Comparison of ENCODE assay signal across 8 cellular contexts in genomic region chr1:207868769-207869721, GRCh38. TPM values are rescaled to one million over a fixed set of nuclear protein-coding genes. Genes with fewer than 3 reads are reported as not detected.
A peak's percentile ranks its signal among the peaks of the same experiment; 100 is the strongest.
DNase-seq lines count a peak whose midpoint lies in the region; ATAC-seq and TF ChIP-seq lines count a peak whose summit lies in the region.

No MANE protein-coding gene starts in this region.

- H3K27ac Mint-ChIP-seq in neural crest cell (ENCODE audit: unreplicated experiment) = no peak overlapping the region

- H3K36me3 Mint-ChIP-seq in neural crest cell (ENCODE audit: low read depth) = peaks cover 5% of the 10 kb centered on the region

- H3K4me1 ChIP-seq in HUES64 (ENCODE audit: insufficient read depth, low read length) (no peaks in the 10 kb centered on the region), foreskin keratinocyte (peaks cover 44% of the 10 kb centered on the region), testis (peaks cover 35% of the 10 kb centered on the region)

- H3K27me3 Mint-ChIP-seq in neural crest cell (ENCODE audit: low read depth) = peaks cover 14% of the 10 kb centered on the region

- ATAC-seq in GM21423 (IDR thresholded peaks at IDR 0.05; ENCODE audit: unreplicated experiment) = peak; percentile 66
- ATAC-seq in foreskin keratinocyte = peak; percentile 72

- H3K4me3 ChIP-seq in HUES64 (ENCODE audit: low read length) (peak overlapping the region; percentile 60), testis (peak overlapping the region; percentile 71 to 76)

- peak overlapping the region; percentile 74 for H3K4me3 Mint-ChIP-seq in neural crest cell

- intact Hi-C loops in testis (cut with DNase I; ENCODE audit: low total_unique reads) = loop anchor here (5.0 kb wide), 1 partner anchor 47 kb away; no protein-coding TSS in a partner anchor

- no peaks in the 10 kb centered on the region for H3K9me3 Mint-ChIP-seq in neural crest cell

- H3K4me1 Mint-ChIP-seq in neural crest cell = peaks cover 13% of the 10 kb centered on the region

- WGBS in HUES64 = 6% methylated on average over 87 of the region's 87 CpGs
- WGBS in testis, 2 donors = 1 to 3% methylated on average over 35 to 82 of the region's 87 CpGs

- TF ChIP-seq CTCF in foreskin keratinocyte (conservative IDR thresholded peaks at IDR 0.05) (peak; percentile 93), neural crest cell (conservative IDR thresholded peaks at IDR 0.05) (peak; percentile 86), testis (IDR thresholded peaks at IDR 0.05) (peak; percentile 76 to 98 (median 89))

- DNase-seq in DMS79 (lab: John Stamatoyannopoulos, UW) (peak; percentile 44), foreskin keratinocyte (peak; percentile 56 to 82), neural crest cell (ENCODE audit: low read depth, low spot score) (peak; percentile 79), testis (peak; percentile 83)
- DNase-seq in activated naive CD4-positive, alpha-beta T cell (lab: John Stamatoyannopoulos, UW) = peak; percentile 28 to 66 (median 48)

- no peaks in the 10 kb centered on the region for H3K9me3 ChIP-seq in HUES64 (ENCODE audit: insufficient read depth, low read depth, low read length)
- H3K9me3 ChIP-seq in testis = no peaks in the 10 kb centered on the region

- H3K9ac ChIP-seq in HUES64 (ENCODE audit: low read depth, low read length) = peak overlapping the region; percentile 12; the same call in 1 of the 2 replicates

- no peaks in the 10 kb centered on the region for H3K36me3 ChIP-seq in HUES64 (ENCODE audit: insufficient read depth, low read length)
- H3K36me3 ChIP-seq in testis (ENCODE audit: low read depth, missing control alignments) = no peaks in the 10 kb centered on the region

- H3K27ac ChIP-seq in HUES64 (ENCODE audit: low read depth, low read length) (no peak overlapping the region), foreskin keratinocyte (peak overlapping the region; percentile 88), testis (peak overlapping the region; percentile 84 to 93)

- peaks cover 28% of the 10 kb centered on the region for H3K27me3 ChIP-seq in HUES64 (ENCODE audit: insufficient read depth, low read length)
- H3K27me3 ChIP-seq in foreskin keratinocyte = no peaks in the 10 kb centered on the region
- no peaks in the 10 kb centered on the region for H3K27me3 ChIP-seq in testis

- TF ChIP-seq POLR2A in Raji (IDR thresholded peaks at IDR 0.05; ENCODE audit: insufficient read depth, low read depth, low read length) = peak; percentile 61
- TF ChIP-seq POLR2A in testis (IDR thresholded peaks at IDR 0.05) = no peak

RNA-seq across cellular contexts. Expression of gene CD34, which starts 41.9 kb away (rescaled TPM):
- 0.25 TPM for polyA plus RNA-seq in HUES64 (2013, experiment 1 of 2)
- 0.38 TPM for polyA plus RNA-seq in HUES64 (2013, experiment 2 of 2)
- total RNA-seq in foreskin keratinocyte (under 0.01 and 0.03 TPM in 2 replicates), neural crest cell (0.14 and 0.26 TPM in 2 replicates), testis (10 to 100 TPM; 28.3 to 32.5 TPM)
- polyA plus RNA-seq in foreskin keratinocyte (0.07 and 0.09 TPM in 2 replicates), testis (ENCODE audit: insufficient read depth, low read depth, low replicate concordance) (70.7 TPM)

Comparison
In these comparisons a context has a peak if more than half of its experiments do, and no peak if none do; other contexts are left out.
1. RNA of gene CD34, which starts 41.9 kb away (total RNA-seq): 28.3 to 32.5 TPM in testis; 0.14 to 0.26 TPM in neural crest cell and under 0.01 to 0.03 TPM in foreskin keratinocyte; every median in the first group is over 10 times any median in the second.
2. Peak in every context shown above with its lines, with median percentiles within 50 percentile points of each other: DNase-seq and CTCF ChIP-seq.